Comparison of ENCODE assay signal across 31 cellular contexts in the genomic region with DNA sequence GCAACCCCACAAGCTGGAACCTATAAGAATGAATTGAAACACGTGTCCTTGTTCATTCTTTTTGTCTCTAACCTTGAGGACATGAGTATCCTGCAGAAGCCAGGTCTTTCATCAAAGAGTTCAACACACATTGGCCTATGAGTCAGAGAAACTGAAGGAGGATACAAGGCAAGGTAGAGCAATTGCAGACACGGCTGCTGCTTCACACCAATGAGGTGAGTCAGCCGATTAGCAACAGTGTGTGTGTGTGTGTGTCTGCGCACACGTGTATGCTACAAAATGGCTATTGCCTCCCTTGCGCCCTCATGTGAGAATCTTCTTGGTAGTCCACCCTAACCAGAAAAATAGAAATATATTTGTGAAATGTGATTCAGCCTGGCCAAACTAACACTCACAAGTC.
A peak's percentile ranks its signal among the peaks of the same experiment; 100 is the strongest.
DNase-seq lines count a peak whose midpoint lies in the region; ATAC-seq and TF ChIP-seq lines count a peak whose summit lies in the region.
"Had no signal": no experiment of that assay in that cellular context is flagged by ENCODE, and none has a peak within 500 bp of the region (broad histone marks: within the 10 kb centered on the region; RNA-seq: fewer than 3 reads in every experiment).

No MANE protein-coding gene starts in this region.

- no peak overlapping the region for H3K4me3 ChIP-seq in Caco-2 (ENCODE audit: low read depth, low read length)
- H3K4me3 ChIP-seq in hepatocyte: no peak overlapping the region
- H3K4me3 ChIP-seq: ascending aorta, gastroesophageal sphincter, MG63, mucosa of descending colon, stomach, thyroid gland had no signal

- H3K4me2 ChIP-seq in hepatocyte: no peak overlapping the region

- TF ChIP-seq CTCF in Caco-2 (IDR thresholded peaks at IDR 0.05; ENCODE audit: insufficient read depth in 1 of 2, low read depth in 1 of 2, low read length in 1 of 2, severe bottlenecking in 1 of 2, unreplicated experiment in 1 of 2): no peak
- no peak for TF ChIP-seq CTCF in hepatocyte (IDR thresholded peaks at IDR 0.05; ENCODE audit: poor library complexity)
- no peak for TF ChIP-seq CTCF in mesothelial cell of epicardium (IDR thresholded peaks at IDR 0.05; ENCODE audit: unreplicated experiment)
- no peak for TF ChIP-seq CTCF in activated CD8-positive, alpha-beta T cell treated with anti-CD3 and anti-CD28 coated beads for 36 hours (IDR thresholded peaks at IDR 0.05)

- BruUV-seq in Caco-2 (replicated peaks; lab: Mats Ljungman, UMichigan): no TSS peak

- H3K36me3 ChIP-seq in Caco-2 (ENCODE audit: control insufficient read depth, insufficient read depth, low read length) (no peaks in the 10 kb centered on the region), hepatocyte (replicated peaks; ENCODE audit: insufficient read depth, low read depth) (no peaks in the 10 kb centered on the region)
- H3K36me3 ChIP-seq: ascending aorta, gastroesophageal sphincter, MG63, stomach, thyroid gland, WERI-Rb-1 had no signal

- no peaks in the 10 kb centered on the region for H4K20me1 ChIP-seq in hepatocyte (ENCODE audit: insufficient read depth, poor library complexity, severe bottlenecking)

- ATAC-seq in activated CD8-positive, alpha-beta T cell treated with anti-CD3 and anti-CD28 coated beads for 36 hours: no peak
- ATAC-seq: gastroesophageal sphincter; mucosa of descending colon; natural killer cell treated with Interleukin-12 subunit alpha and Interleukin-12 subunit beta and Interleukin-15 and Interleukin-18, amount 100 ng/mL, for 72 hours had no signal

- 86% methylated on average over 6 of the region's 6 CpGs for WGBS in hepatocyte (ENCODE audit: low lambda C conversion rate, missing lambda C conversion rate)

- no peaks in the 10 kb centered on the region for H3K9me3 ChIP-seq in Caco-2
- no peaks in the 10 kb centered on the region for H3K9me3 ChIP-seq in hepatocyte (ENCODE audit: low read depth)
- H3K9me3 ChIP-seq: MG63, mucosa of descending colon, thyroid gland had no signal

- H3K4me1 Mint-ChIP-seq in Caco-2 (ENCODE audit: low read depth, unreplicated experiment) (no peaks in the 10 kb centered on the region), mesothelial cell of epicardium (peaks cover 3% of the 10 kb centered on the region)
- H3K4me1 Mint-ChIP-seq in activated CD8-positive, alpha-beta T cell treated with anti-CD3 and anti-CD28 coated beads for 36 hours (ENCODE audit: low read depth): no peaks in the 10 kb centered on the region
- H3K4me1 Mint-ChIP-seq: activated naive CD8-positive, alpha-beta T cell treated with anti-CD3 and anti-CD28 coated beads for 36 hours; B cell; endodermal cell had no signal

- POLR2A ChIA-PET in Caco-2 (lab: Charles Lee): no interaction called here
- POLR2A ChIA-PET in activated CD8-positive, alpha-beta T cell treated with anti-CD3 and anti-CD28 coated beads for 36 hours (lab: Charles Lee): no interaction called here

- CTCF ChIA-PET in Caco-2 (lab: Charles Lee): no interaction called here
- CTCF ChIA-PET in activated CD8-positive, alpha-beta T cell treated with anti-CD3 and anti-CD28 coated beads for 36 hours (lab: Charles Lee): no interaction called here

- H3K4me3 Mint-ChIP-seq in Caco-2 (ENCODE audit: unreplicated experiment) (no peak overlapping the region), mesothelial cell of epicardium (no peak overlapping the region)
- no peak overlapping the region for H3K4me3 Mint-ChIP-seq in activated CD8-positive, alpha-beta T cell treated with anti-CD3 and anti-CD28 coated beads for 36 hours
- H3K4me3 Mint-ChIP-seq: activated naive CD8-positive, alpha-beta T cell treated with anti-CD3 and anti-CD28 coated beads for 36 hours; B cell; dendritic cell treated with granulocyte-macrophage colony-stimulating factor and Interleukin-4, amounts not matched to agents 40 ng/mL and 50 ng/mL, for 4 days; endodermal cell; natural killer cell treated with Interleukin-12 subunit alpha and Interleukin-12 subunit beta and Interleukin-15 and Interleukin-18, amount 100 ng/mL, for 72 hours; T-helper 2 cell treated with Interferon-gamma antibody and Interleukin-4, amounts not matched to agents 5 μg/mL and 100 μg/mL, for 36 hours had no signal

- DNase-seq in Caco-2 (peak; percentile 1 to 37), HT-29 (ENCODE audit: low spot score) (peak; percentile 72), SK-N-DZ (ENCODE audit: low spot score) (peak; percentile 1), hepatocyte (ENCODE audit: low spot score) (peak; percentile 22), mesothelial cell of epicardium (ENCODE audit: low spot score in 2 of 2, unreplicated experiment in 2 of 2) (no peak), epidermal melanocyte (ENCODE audit: insufficient read length, low spot score) (no peak), NCI-H2029 treated with DMSO at 0.1 percent for 48 hours (lab: John Stamatoyannopoulos, UW) (no peak)
- no peak for DNase-seq in activated CD8-positive, alpha-beta T cell treated with anti-CD3 and anti-CD28 coated beads for 36 hours
- DNase-seq: activated CD4-positive, alpha-beta T cell treated with anti-CD3 and anti-CD28 coated beads for 48 hours; activated effector memory CD4-positive, alpha-beta T cell treated with anti-CD3 and anti-CD28 coated beads, Interleukin-2, amount 50 U/mL, for 16 hours; activated naive CD8-positive, alpha-beta T cell treated with anti-CD3 and anti-CD28 coated beads for 36 hours; activated T-cell treated with anti-CD3 and anti-CD28 coated beads, Interleukin-2, amount 50 U/mL, for 1 hour; caudate nucleus; endodermal cell; GDM1; MG63; mucosa of descending colon; NCI-H1417; NCI-H2081; NCI-H2227 treated with DMSO at 0.1 percent for 48 hours; small intestine; stimulated activated CD8-positive, alpha-beta memory T cell treated with anti-CD3 and anti-CD28 coated beads, Interleukin-4, amount 100 ng/mL, for 48 hours; stomach; thyroid gland; WERI-Rb-1 had no signal

- intact Hi-C loops in Caco-2 (cut with micrococcal nuclease; ENCODE audit: unreplicated experiment): no loop called here
- intact Hi-C loops in activated CD8-positive, alpha-beta T cell treated with anti-CD3 and anti-CD28 coated beads for 36 hours (cut with micrococcal nuclease): no loop called here

- H3K79me2 ChIP-seq in hepatocyte: no peaks in the 10 kb centered on the region

- H3K27ac Mint-ChIP-seq in Caco-2 (ENCODE audit: unreplicated experiment) (no peak overlapping the region), mesothelial cell of epicardium (no peak overlapping the region)
- no peak overlapping the region for H3K27ac Mint-ChIP-seq in activated CD8-positive, alpha-beta T cell treated with anti-CD3 and anti-CD28 coated beads for 36 hours
- H3K27ac Mint-ChIP-seq: activated naive CD8-positive, alpha-beta T cell treated with anti-CD3 and anti-CD28 coated beads for 36 hours; B cell; dendritic cell treated with granulocyte-macrophage colony-stimulating factor and Interleukin-4, amounts not matched to agents 40 ng/mL and 50 ng/mL, for 4 days; endodermal cell; natural killer cell treated with Interleukin-12 subunit alpha and Interleukin-12 subunit beta and Interleukin-15 and Interleukin-18, amount 100 ng/mL, for 72 hours; T-helper 2 cell treated with Interferon-gamma antibody and Interleukin-4, amounts not matched to agents 5 μg/mL and 100 μg/mL, for 36 hours had no signal

- H3K36me3 Mint-ChIP-seq in Caco-2 (ENCODE audit: insufficient read depth, unreplicated experiment) (no peaks in the 10 kb centered on the region), mesothelial cell of epicardium (peaks cover 7% of the 10 kb centered on the region)
- H3K36me3 Mint-ChIP-seq in activated CD8-positive, alpha-beta T cell treated with anti-CD3 and anti-CD28 coated beads for 36 hours (ENCODE audit: low read depth): no peaks in the 10 kb centered on the region
- H3K36me3 Mint-ChIP-seq: activated naive CD8-positive, alpha-beta T cell treated with anti-CD3 and anti-CD28 coated beads for 36 hours had no signal

- H3K4me1 ChIP-seq in Caco-2 (no peaks in the 10 kb centered on the region), hepatocyte (ENCODE audit: insufficient read depth) (no peaks in the 10 kb centered on the region)
- H3K4me1 ChIP-seq: ascending aorta, gastroesophageal sphincter, stomach, thyroid gland had no signal

- H3K27me3 Mint-ChIP-seq in Caco-2 (ENCODE audit: insufficient read depth, unreplicated experiment) (peaks cover 2% of the 10 kb centered on the region), mesothelial cell of epicardium (ENCODE audit: low read depth) (no peaks in the 10 kb centered on the region)
- H3K27me3 Mint-ChIP-seq in activated CD8-positive, alpha-beta T cell treated with anti-CD3 and anti-CD28 coated beads for 36 hours: no peaks in the 10 kb centered on the region
- H3K27me3 Mint-ChIP-seq: activated naive CD8-positive, alpha-beta T cell treated with anti-CD3 and anti-CD28 coated beads for 36 hours; B cell; dendritic cell treated with granulocyte-macrophage colony-stimulating factor and Interleukin-4, amounts not matched to agents 40 ng/mL and 50 ng/mL, for 4 days; natural killer cell treated with Interleukin-12 subunit alpha and Interleukin-12 subunit beta and Interleukin-15 and Interleukin-18, amount 100 ng/mL, for 72 hours had no signal

- H3K27ac ChIP-seq in hepatocyte: no peak overlapping the region
- H3K27ac ChIP-seq: ascending aorta, gastroesophageal sphincter, stomach, thyroid gland, WERI-Rb-1 had no signal

- H3K27me3 ChIP-seq in Caco-2 (replicated peaks; ENCODE audit: control insufficient read depth, insufficient read depth, low read length): no peaks in the 10 kb centered on the region
- no peaks in the 10 kb centered on the region for H3K27me3 ChIP-seq in hepatocyte
- H3K27me3 ChIP-seq: ascending aorta, gastroesophageal sphincter, MG63, stomach, thyroid gland had no signal

- H3K9me3 Mint-ChIP-seq in Caco-2 (ENCODE audit: unreplicated experiment) (peaks cover 19% of the 10 kb centered on the region), mesothelial cell of epicardium (peaks cover 42% of the 10 kb centered on the region)
- peaks cover 14% of the 10 kb centered on the region for H3K9me3 Mint-ChIP-seq in activated CD8-positive, alpha-beta T cell treated with anti-CD3 and anti-CD28 coated beads for 36 hours

- H3K9me2 ChIP-seq in hepatocyte (replicated peaks; ENCODE audit: insufficient read depth): no peaks in the 10 kb centered on the region

- H2AFZ ChIP-seq in hepatocyte: no peak overlapping the region

Comparison
In these comparisons a context has a peak if more than half of its experiments do, and no peak if none do; other contexts are left out.
1. DNase-seq: peak in Caco-2 (2 of 2), HT-29 (single experiment), SK-N-DZ (single experiment) and hepatocyte (single experiment); none in mesothelial cell of epicardium (0 of 2), epidermal melanocyte (single experiment), activated CD8-positive, alpha-beta T cell treated with anti-CD3 and anti-CD28 coated beads for 36 hours (single experiment) and NCI-H2029 treated with DMSO at 0.1 percent for 48 hours (single experiment).